ENCODE assay signal across 8 cellular contexts in the genomic region with DNA sequence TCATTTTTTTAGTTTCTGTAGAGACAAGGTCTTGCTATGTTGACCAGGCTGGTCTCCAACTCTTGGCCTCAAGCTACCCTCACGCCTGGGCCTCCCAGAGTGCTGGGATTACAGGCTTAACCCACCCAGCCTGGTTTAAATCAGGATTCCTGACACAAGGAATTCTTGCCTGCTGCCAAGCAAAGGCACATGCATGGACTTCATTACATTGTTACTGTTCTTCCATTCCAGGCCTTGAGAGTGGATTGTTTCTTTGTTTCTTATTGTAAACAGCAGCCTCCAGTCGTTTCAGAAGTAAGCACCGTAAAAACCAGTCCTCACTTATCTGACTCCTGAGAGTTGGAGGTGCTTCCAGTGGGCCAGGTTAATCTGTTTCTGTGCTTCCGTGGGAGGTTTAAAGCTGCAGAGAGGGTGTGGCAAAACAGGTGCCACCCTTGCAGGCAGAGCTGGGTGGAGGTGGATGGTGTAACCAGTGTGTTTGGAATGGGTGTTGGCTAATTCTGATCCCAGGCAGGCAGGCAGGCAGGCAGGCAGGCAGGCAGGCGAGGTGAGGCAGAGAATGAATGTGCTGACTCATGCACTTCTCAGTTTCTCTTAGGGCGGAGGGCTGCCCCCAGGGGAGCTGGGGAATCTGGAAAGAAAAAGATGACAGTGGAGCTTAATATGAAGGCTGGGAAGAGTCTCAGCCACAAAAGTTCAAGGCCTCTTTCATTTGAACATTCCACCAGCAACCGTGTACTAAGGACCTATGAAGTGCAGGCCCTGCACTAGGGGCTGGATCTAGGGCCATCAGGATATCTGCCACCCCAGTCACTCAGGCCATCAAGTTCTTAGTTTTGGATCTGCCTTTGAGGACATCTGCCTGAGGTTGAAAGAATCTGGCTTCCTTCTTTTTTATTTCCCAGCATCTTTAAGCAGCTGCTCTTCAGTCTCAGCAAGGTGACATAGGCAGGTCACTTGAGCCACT. TPM values are rescaled to one million over a fixed set of nuclear protein-coding genes. Genes with fewer than 3 reads are reported as not detected.
A peak's percentile ranks its signal among the peaks of the same experiment; 100 is the strongest.
DNase-seq lines count a peak whose midpoint lies in the region; ATAC-seq and TF ChIP-seq lines count a peak whose summit lies in the region.

No MANE protein-coding gene starts in this region.

- H3K27me3 Mint-ChIP-seq in chondrocyte (ENCODE audit: low read depth) (no peaks in the 10 kb centered on the region), neural crest cell (ENCODE audit: low read depth) (no peaks in the 10 kb centered on the region)
- no peaks in the 10 kb centered on the region for H3K27me3 Mint-ChIP-seq in activated naive CD8-positive, alpha-beta T cell treated with anti-CD3 and anti-CD28 coated beads, Interleukin-2, amount 50 U/mL, for 24 hours

- no peak for ATAC-seq in activated naive CD8-positive, alpha-beta T cell treated with anti-CD3 and anti-CD28 coated beads, Interleukin-2, amount 50 U/mL, for 24 hours
- ATAC-seq in GM18498 (IDR thresholded peaks at IDR 0.05; ENCODE audit: unreplicated experiment): no peak
- ATAC-seq in HG03520 (IDR thresholded peaks at IDR 0.05; ENCODE audit: unreplicated experiment): no peak
- no peak for ATAC-seq in GM18517 (IDR thresholded peaks at IDR 0.05; ENCODE audit: unreplicated experiment)

- no peaks in the 10 kb centered on the region for H3K9me3 Mint-ChIP-seq in chondrocyte (ENCODE audit: low read depth)
- H3K9me3 Mint-ChIP-seq in neural crest cell: no peaks in the 10 kb centered on the region
- no peaks in the 10 kb centered on the region for H3K9me3 Mint-ChIP-seq in activated naive CD8-positive, alpha-beta T cell treated with anti-CD3 and anti-CD28 coated beads, Interleukin-2, amount 50 U/mL, for 24 hours

- DNase-seq in COLO829 (ENCODE audit: low spot score) (peak; percentile 57), M059J (ENCODE audit: low read depth) (peak; percentile 82), chondrocyte (ENCODE audit: low spot score) (no peak), neural crest cell (ENCODE audit: low read depth, low spot score) (no peak)
- DNase-seq in activated naive CD8-positive, alpha-beta T cell treated with anti-CD3 and anti-CD28 coated beads, Interleukin-2, amount 50 U/mL, for 24 hours: no peak

- H3K4me1 Mint-ChIP-seq in chondrocyte (ENCODE audit: low read depth) (peaks cover 49% of the 10 kb centered on the region), neural crest cell (peaks cover 5% of the 10 kb centered on the region)
- H3K4me1 Mint-ChIP-seq in activated naive CD8-positive, alpha-beta T cell treated with anti-CD3 and anti-CD28 coated beads, Interleukin-2, amount 50 U/mL, for 24 hours: peaks cover 12% of the 10 kb centered on the region

- no peaks in the 10 kb centered on the region for H3K36me3 Mint-ChIP-seq in chondrocyte (ENCODE audit: low read depth)
- no peaks in the 10 kb centered on the region for H3K36me3 Mint-ChIP-seq in neural crest cell (ENCODE audit: low read depth)
- no peaks in the 10 kb centered on the region for H3K36me3 Mint-ChIP-seq in activated naive CD8-positive, alpha-beta T cell treated with anti-CD3 and anti-CD28 coated beads, Interleukin-2, amount 50 U/mL, for 24 hours (ENCODE audit: low read depth)

- H3K27ac Mint-ChIP-seq in chondrocyte (ENCODE audit: unreplicated experiment) (peak overlapping the region; percentile 81), neural crest cell (ENCODE audit: unreplicated experiment) (peak overlapping the region; percentile 19)
- no peak overlapping the region for H3K27ac Mint-ChIP-seq in activated naive CD8-positive, alpha-beta T cell treated with anti-CD3 and anti-CD28 coated beads, Interleukin-2, amount 50 U/mL, for 24 hours

- TF ChIP-seq CTCF in chondrocyte (IDR thresholded peaks at IDR 0.05) (no peak), neural crest cell (conservative IDR thresholded peaks at IDR 0.05) (no peak)

- H3K4me3 Mint-ChIP-seq in chondrocyte (ENCODE audit: unreplicated experiment) (no peak overlapping the region), neural crest cell (no peak overlapping the region)
- H3K4me3 Mint-ChIP-seq in activated naive CD8-positive, alpha-beta T cell treated with anti-CD3 and anti-CD28 coated beads, Interleukin-2, amount 50 U/mL, for 24 hours: no peak overlapping the region

RNA-seq across cellular contexts. Expression of gene CDCP1, which starts 37.0 kb away (rescaled TPM):
- total RNA-seq in M059J (2014; rRNA removed; shearing (Covaris generic)): 23.7 and 33.5 TPM in 2 replicates
- total RNA-seq in chondrocyte (0.15 to 0.48 TPM (median 0.18 TPM) in 3 replicates), neural crest cell (not detected in 2 replicates)

RNA-seq across cellular contexts. Expression of gene TMEM158, which starts 42.9 kb away (rescaled TPM):
- total RNA-seq in M059J (2014; rRNA removed; shearing (Covaris generic)): 191 and 272 TPM in 2 replicates
- total RNA-seq in chondrocyte (5.8 to 34.8 TPM (median 6.9 TPM) in 3 replicates), neural crest cell (10.6 and 10.7 TPM in 2 replicates)

Comparison
In these comparisons a context has a peak if more than half of its experiments do, and no peak if none do; other contexts are left out.
1. DNase-seq: peak in COLO829 (single experiment) and M059J (single experiment); none in chondrocyte (single experiment), neural crest cell (single experiment) and activated naive CD8-positive, alpha-beta T cell treated with anti-CD3 and anti-CD28 coated beads, Interleukin-2, amount 50 U/mL, for 24 hours (single experiment).
2. RNA of gene CDCP1, which starts 37.0 kb away (total RNA-seq): 23.7 to 33.5 TPM in M059J; 0.15 to 0.48 TPM in chondrocyte and not detected in neural crest cell; every median in the first group is over 10 times any median in the second.